In genomic region chr2:114929225-114929624, GRCh38 we compare ENCODE assay signal across 23 cellular contexts.
"Had no signal": no experiment of that assay in that cellular context is flagged by ENCODE, and none has a peak within 500 bp of the region (broad histone marks: within the 10 kb centered on the region; RNA-seq: fewer than 3 reads in every experiment).

No MANE protein-coding gene starts in this region.

- H3K36me3 ChIP-seq: esophagus muscularis mucosa, gastroesophageal sphincter, heart left ventricle, left ventricle myocardium inferior, lower lobe of right lung had no signal

- H2AFZ ChIP-seq: hepatocyte had no signal

- H3K27ac ChIP-seq: coronary artery, dorsolateral prefrontal cortex, esophagus muscularis mucosa, foreskin keratinocyte, gastroesophageal sphincter, heart left ventricle, hepatocyte, left ventricle myocardium inferior, lower lobe of right lung had no signal

- H3K27me3 Mint-ChIP-seq: naive B cell; naive thymus-derived CD8-positive, alpha-beta T cell had no signal

- H3K4me3 ChIP-seq: coronary artery, dorsolateral prefrontal cortex, esophagus muscularis mucosa, gastroesophageal sphincter, heart left ventricle, hepatocyte, left ventricle myocardium inferior, lower lobe of right lung, mucosa of descending colon had no signal

- H3K4me1 ChIP-seq: esophagus muscularis mucosa, foreskin keratinocyte, gastroesophageal sphincter, heart left ventricle, left ventricle myocardium inferior, lower lobe of right lung had no signal

- H3K27ac Mint-ChIP-seq: immature natural killer cell; naive B cell; naive thymus-derived CD8-positive, alpha-beta T cell had no signal

- ATAC-seq: foreskin keratinocyte; gastroesophageal sphincter; heart left ventricle; left colon; left lobe of liver; lower lobe of right lung; mucosa of descending colon; naive thymus-derived CD8-positive, alpha-beta T cell had no signal

- H3K27me3 ChIP-seq: dorsolateral prefrontal cortex, esophagus muscularis mucosa, foreskin keratinocyte, gastroesophageal sphincter, heart left ventricle, hepatocyte had no signal

- H3K79me2 ChIP-seq: hepatocyte had no signal

- H3K4me1 Mint-ChIP-seq: immature natural killer cell; naive B cell; naive thymus-derived CD8-positive, alpha-beta T cell had no signal

- DNase-seq: dermis blood vessel endothelial cell; dorsolateral prefrontal cortex; effector CD4-positive, alpha-beta T cell; effector memory CD4-positive, alpha-beta T cell; foreskin keratinocyte; heart left ventricle; hypothalamus; immature natural killer cell; islet precursor cell; kidney; kidney glomerular epithelial cell; left colon; left ventricle myocardium inferior; lower lobe of right lung; mesenchymal stem cell; mucosa of descending colon; naive B cell; naive thymus-derived CD8-positive, alpha-beta T cell had no signal

- H3K4me2 ChIP-seq: hepatocyte had no signal

- H3K4me3 Mint-ChIP-seq: immature natural killer cell; naive B cell; naive thymus-derived CD8-positive, alpha-beta T cell had no signal
